Comparison of ENCODE assay signal across 9 cellular contexts in genomic region chr20:57395111-57395959, GRCh38. TPM values are rescaled to one million over a fixed set of nuclear protein-coding genes. Genes with fewer than 3 reads are reported as not detected.
DNase-seq lines count a peak whose midpoint lies in the region; ATAC-seq and TF ChIP-seq lines count a peak whose summit lies in the region.
"Had no signal": no experiment of that assay in that cellular context is flagged by ENCODE, and none has a peak within 500 bp of the region (broad histone marks: within the 10 kb centered on the region; RNA-seq: fewer than 3 reads in every experiment).

No MANE protein-coding gene starts in this region.

- H3K27ac ChIP-seq in cardiac muscle cell, result peak overlapping the region; percentile 93
- H3K27ac ChIP-seq: parathyroid adenoma had no signal

- peaks cover 62% of the 10 kb centered on the region for H3K36me3 ChIP-seq in cardiac muscle cell

- DNase-seq in GM03348 (ENCODE audit: low spot score), result peak; percentile 74
- DNase-seq in activated naive CD8-positive, alpha-beta T cell treated with anti-CD3 and anti-CD28 coated beads, Interleukin-2, amount 50 U/mL, for 24 hours, result no peak
- peak; percentile 40 to 62 for DNase-seq in cardiac muscle cell (ENCODE audit: low read depth in 1 of 2, low spot score in 1 of 2)
- peak; percentile 97 for DNase-seq in pons (ENCODE audit: low spot score)
- no peak for DNase-seq in activated CD8-positive, alpha-beta memory T cell treated with anti-CD3 and anti-CD28 coated beads for 24 hours

- H3K27ac Mint-ChIP-seq in activated naive CD8-positive, alpha-beta T cell treated with anti-CD3 and anti-CD28 coated beads, Interleukin-2, amount 50 U/mL, for 24 hours, result no peak overlapping the region

- H3K36me3 Mint-ChIP-seq in activated naive CD8-positive, alpha-beta T cell treated with anti-CD3 and anti-CD28 coated beads, Interleukin-2, amount 50 U/mL, for 24 hours (ENCODE audit: low read depth), result peaks cover 72% of the 10 kb centered on the region

- H3K4me3 ChIP-seq in cardiac muscle cell, result peak overlapping the region; percentile 100

- ATAC-seq in activated naive CD8-positive, alpha-beta T cell treated with anti-CD3 and anti-CD28 coated beads, Interleukin-2, amount 50 U/mL, for 24 hours, result no peak
- ATAC-seq in HG02623 (IDR thresholded peaks at IDR 0.05; ENCODE audit: unreplicated experiment) (no peak), GM21526 (IDR thresholded peaks at IDR 0.05; ENCODE audit: low FRiP score, unreplicated experiment) (no peak), GM21529 (IDR thresholded peaks at IDR 0.05; ENCODE audit: unreplicated experiment) (no peak)

- H3K4me1 Mint-ChIP-seq in activated naive CD8-positive, alpha-beta T cell treated with anti-CD3 and anti-CD28 coated beads, Interleukin-2, amount 50 U/mL, for 24 hours, result peaks cover 80% of the 10 kb centered on the region

- H3K4me1 ChIP-seq in cardiac muscle cell (ENCODE audit: low read depth), result peaks cover 68% of the 10 kb centered on the region
- H3K4me1 ChIP-seq: parathyroid adenoma had no signal

- no peaks in the 10 kb centered on the region for H3K27me3 ChIP-seq in cardiac muscle cell

- H3K4me3 Mint-ChIP-seq in activated naive CD8-positive, alpha-beta T cell treated with anti-CD3 and anti-CD28 coated beads, Interleukin-2, amount 50 U/mL, for 24 hours, result peak overlapping the region; percentile 60

- H3K9me3 Mint-ChIP-seq in activated naive CD8-positive, alpha-beta T cell treated with anti-CD3 and anti-CD28 coated beads, Interleukin-2, amount 50 U/mL, for 24 hours, result no peaks in the 10 kb centered on the region

- H3K9me3 ChIP-seq in cardiac muscle cell (ENCODE audit: low read depth), result no peaks in the 10 kb centered on the region

- no peaks in the 10 kb centered on the region for H3K27me3 Mint-ChIP-seq in activated naive CD8-positive, alpha-beta T cell treated with anti-CD3 and anti-CD28 coated beads, Interleukin-2, amount 50 U/mL, for 24 hours

- TF ChIP-seq CTCF in cardiac muscle cell (IDR thresholded peaks at IDR 0.05; ENCODE audit: low read depth, low read length), result no peak

RNA-seq across cellular contexts. Expression of gene RBM38, which starts 4.1 kb away (rescaled TPM):
- 420 and 625 TPM in 2 replicates for total RNA-seq in cardiac muscle cell
- 404 and 626 TPM in 2 replicates for polyA plus RNA-seq in cardiac muscle cell

RNA-seq across cellular contexts. Expression of gene RAE1, which starts 44.3 kb away (rescaled TPM):
- total RNA-seq in cardiac muscle cell, result 34.2 and 46.1 TPM in 2 replicates
- polyA plus RNA-seq in cardiac muscle cell, result 72.4 and 74.1 TPM in 2 replicates

Comparison
In these comparisons a context has a peak if more than half of its experiments do, and no peak if none do; other contexts are left out.
1. DNase-seq: peak in GM03348 (single experiment), cardiac muscle cell (2 of 2) and pons (single experiment); none in activated naive CD8-positive, alpha-beta T cell treated with anti-CD3 and anti-CD28 coated beads, Interleukin-2, amount 50 U/mL, for 24 hours (single experiment) and activated CD8-positive, alpha-beta memory T cell treated with anti-CD3 and anti-CD28 coated beads for 24 hours (single experiment).